ENCODE assay signal across 7 cellular contexts in genomic region chr18:43787721-43788120, GRCh38.
DNase-seq lines count a peak whose midpoint lies in the region; ATAC-seq, FAIRE-seq and TF ChIP-seq lines count a peak whose summit lies in the region.
"Not testable (repeated sequence)": the region's sequence is repeated elsewhere in the genome, so short reads cannot be mapped to it uniquely, and the experiment has no call there.

No MANE protein-coding gene starts in this region.

- TF ChIP-seq CTCF in Calu3 (IDR thresholded peaks at IDR 0.05; ENCODE audit: unreplicated experiment); RWPE2 (IDR thresholded peaks at IDR 0.05; ENCODE audit: poor library complexity, severe bottlenecking); bronchial epithelial cell (IDR thresholded peaks at IDR 0.05; ENCODE audit: insufficient read depth, low read length, severe bottlenecking); foreskin keratinocyte (conservative IDR thresholded peaks at IDR 0.05): not testable (repeated sequence)

- not testable (repeated sequence) for H3K4me3 ChIP-seq in MG63; RWPE2 (ENCODE audit: severe bottlenecking); bronchial epithelial cell (ENCODE audit: low read depth, low read length)

- H3K4me3 Mint-ChIP-seq in Calu3 (ENCODE audit: low read depth, unreplicated experiment) = peak overlapping the region; percentile 48

- not testable (repeated sequence) for H3K36me3 Mint-ChIP-seq in Calu3 (ENCODE audit: insufficient read depth, unreplicated experiment)

- DNase-seq in Calu3 = peak; percentile 41
- DNase-seq in MG63 = peak; percentile 16
- DNase-seq in RWPE2 (ENCODE audit: low spot score) = not testable (repeated sequence)
- peak; percentile 39 for DNase-seq in bronchial epithelial cell (ENCODE audit: low read depth)
- peak in 1 of 2 donors; percentile 29 for DNase-seq in foreskin keratinocyte
- DNase-seq in myocyte (ENCODE audit: low read depth) = peak; percentile 16
- DNase-seq in stromal cell of bone marrow (ENCODE audit: low read depth) = peak; percentile 3

- H3K27ac Mint-ChIP-seq in Calu3 (ENCODE audit: unreplicated experiment) = peak overlapping the region; percentile 58

- H3K9me3 ChIP-seq in MG63; RWPE2 (ENCODE audit: severe bottlenecking): not testable (repeated sequence)

- not testable (repeated sequence) for H3K9me3 Mint-ChIP-seq in Calu3 (ENCODE audit: low read depth, unreplicated experiment)

- H3K27ac ChIP-seq in RWPE2 (ENCODE audit: poor library complexity, severe bottlenecking) = peak overlapping the region; percentile 15
- H3K27ac ChIP-seq in foreskin keratinocyte = not testable (repeated sequence)

- intact Hi-C loops in Calu3 (cut with micrococcal nuclease; ENCODE audit: unreplicated experiment) = loop anchor here (5.0 kb wide), 2 partner anchors 125 to 540 kb away; no protein-coding TSS in a partner anchor

- H3K27me3 ChIP-seq in MG63; RWPE2 (ENCODE audit: insufficient read depth, poor library complexity, severe bottlenecking); bronchial epithelial cell (ENCODE audit: control insufficient read depth, insufficient read depth, low read length); foreskin keratinocyte: not testable (repeated sequence)

- H3K27me3 Mint-ChIP-seq in Calu3 (ENCODE audit: unreplicated experiment) = not testable (repeated sequence)

- not testable (repeated sequence) for H3K36me3 ChIP-seq in MG63; RWPE2 (ENCODE audit: low read depth); bronchial epithelial cell (ENCODE audit: control insufficient read depth, insufficient read depth, low read length)

- ATAC-seq in RWPE2 (ENCODE audit: low read depth) (peak; percentile 88), foreskin keratinocyte (peak; percentile 56)

- CTCF ChIA-PET in Calu3 (lab: Charles Lee) = not testable (repeated sequence)

- BruUV-seq in Calu3 (replicated peaks; lab: Mats Ljungman, UMichigan) = not testable (repeated sequence)

- peaks cover 37% of the 10 kb centered on the region for H3K4me1 Mint-ChIP-seq in Calu3 (ENCODE audit: low read depth, unreplicated experiment)

- FAIRE-seq in bronchial epithelial cell (lab: Jason Lieb, UNC) = not testable (repeated sequence)

- H3K4me1 ChIP-seq in RWPE2 (ENCODE audit: insufficient read depth, poor library complexity, severe bottlenecking) = peaks cover 11% of the 10 kb centered on the region
- not testable (repeated sequence) for H3K4me1 ChIP-seq in foreskin keratinocyte
